1 cellular context compared by ENCODE assay signal in the genomic region with DNA sequence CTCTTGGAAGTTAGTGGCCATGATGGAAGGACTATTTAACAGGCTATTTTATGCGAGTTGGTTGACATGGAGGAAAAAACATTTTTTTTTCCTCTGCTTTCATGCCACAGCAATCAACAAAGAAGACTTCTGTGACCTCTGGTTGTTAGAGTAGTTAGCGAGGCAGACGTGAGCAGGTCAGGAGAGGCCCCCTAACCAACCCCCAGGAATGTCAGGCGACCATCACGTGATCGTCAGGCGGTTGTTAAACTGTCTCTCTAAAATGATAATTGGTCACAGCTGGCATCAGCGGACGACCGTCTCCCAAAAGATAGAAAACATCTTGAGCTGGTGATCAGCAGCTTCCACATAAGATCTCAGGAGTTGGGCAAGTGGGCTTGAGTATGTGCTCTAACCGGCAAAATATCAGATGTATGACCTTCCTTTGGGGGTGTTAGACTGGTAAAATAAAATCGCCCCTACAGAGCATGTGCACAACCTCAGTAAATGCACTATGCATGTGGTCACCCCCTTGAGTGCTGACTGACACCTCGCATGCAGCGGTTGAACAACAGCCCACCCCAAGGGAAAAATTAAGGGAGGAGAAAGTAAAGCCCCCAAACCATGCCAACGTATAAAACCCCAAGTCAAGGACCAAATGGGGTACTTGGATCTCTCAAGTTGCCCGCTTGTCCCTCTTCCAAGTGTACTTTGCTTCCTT.
TF ChIP-seq lines count a peak whose summit lies in the region.

No MANE protein-coding gene starts in this region.

TF ChIP-seq in H1, 55 proteins besides CTCF, POLR2A, EP300 and RAD21:
- TF ChIP-seq, protein P1, sequence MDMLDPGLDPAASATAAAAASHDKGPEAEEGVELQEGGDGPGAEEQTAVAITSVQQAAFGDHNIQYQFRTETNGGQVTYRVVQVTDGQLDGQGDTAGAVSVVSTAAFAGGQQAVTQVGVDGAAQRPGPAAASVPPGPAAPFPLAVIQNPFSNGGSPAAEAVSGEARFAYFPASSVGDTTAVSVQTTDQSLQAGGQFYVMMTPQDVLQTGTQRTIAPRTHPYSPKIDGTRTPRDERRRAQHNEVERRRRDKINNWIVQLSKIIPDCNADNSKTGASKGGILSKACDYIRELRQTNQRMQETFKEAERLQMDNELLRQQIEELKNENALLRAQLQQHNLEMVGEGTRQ (IDR thresholded peaks at IDR 0.05; ENCODE audit: low read length), result peak; percentile 47; the same call in 1 of the 2 replicates
- no peak for TF ChIP-seq HDAC6 (IDR thresholded peaks at IDR 0.05; ENCODE audit: low read depth, low read length)
- no peak for TF ChIP-seq EGR1 (IDR thresholded peaks at IDR 0.05; ENCODE audit: borderline replicate concordance, low read depth, low read length)
- TF ChIP-seq SRF (IDR thresholded peaks at IDR 0.05; ENCODE audit: low read depth, low read length), result no peak
- TF ChIP-seq TEAD4 (IDR thresholded peaks at IDR 0.05; ENCODE audit: low read depth, low read length), result peak; percentile 58
